ENCODE assay signal across 2 cellular contexts in the genomic region with DNA sequence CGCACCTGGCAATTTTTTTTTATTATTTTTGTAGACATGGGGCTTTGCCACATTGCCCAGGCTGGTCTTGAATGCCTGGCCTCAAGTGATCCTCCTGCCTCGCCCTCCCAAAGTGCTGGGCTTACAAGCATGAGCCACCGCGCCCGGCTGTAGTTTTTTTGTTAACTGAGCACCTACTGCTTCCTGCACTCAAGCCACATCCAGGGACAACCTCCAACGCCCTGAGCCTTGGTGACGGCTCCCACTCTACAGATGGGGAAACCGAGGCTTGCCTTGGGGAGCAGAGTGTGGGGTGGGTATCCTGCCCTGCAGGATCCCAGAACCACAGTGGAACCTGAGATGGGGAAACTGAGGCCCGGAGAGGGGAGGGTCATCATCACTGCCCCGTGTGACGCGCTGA.
TF ChIP-seq lines count a peak whose summit lies in the region.

No MANE protein-coding gene starts in this region.

TF ChIP-seq in HEK293, 187 proteins besides CTCF, POLR2A, EP300 and RAD21:
- TF ChIP-seq ZNF394 (tag by site-specific recombination; IDR thresholded peaks at IDR 0.05; ENCODE audit: borderline replicate concordance) (no peak), ZNF664 (tag by site-specific recombination; IDR thresholded peaks at IDR 0.05) (peak; percentile 80), ZNF558 (tag by site-specific recombination; IDR thresholded peaks at IDR 0.05) (no peak), ZNF555 (tag by site-specific recombination; conservative IDR thresholded peaks at IDR 0.05) (no peak), ZNF600 (tag by site-specific recombination; IDR thresholded peaks at IDR 0.05) (no peak), ZFP41 (tag by site-specific recombination; IDR thresholded peaks at IDR 0.05; ENCODE audit: borderline replicate concordance) (no peak), ZEB2 (tag by site-specific recombination; IDR thresholded peaks at IDR 0.05) (no peak)

TF ChIP-seq in K562, 482 proteins besides CTCF, POLR2A, EP300 and RAD21:
- no peak for TF ChIP-seq PCBP2 (IDR thresholded peaks at IDR 0.05; ENCODE audit: low read depth, low read length, poor library complexity, severe bottlenecking)
- peak; percentile 36; the same call in 1 of the 2 replicates for TF ChIP-seq ADNP (tag; IDR thresholded peaks at IDR 0.05)
- peak; percentile 55; the same call in 1 of the 2 replicates for TF ChIP-seq BCOR (IDR thresholded peaks at IDR 0.05)
- TF ChIP-seq ZBTB33 (CRISPR knock-in tag; IDR thresholded peaks at IDR 0.05): 0 out of 2 replicates have a peak, but pooled peaks have one; percentile 40
